In the genomic region with DNA sequence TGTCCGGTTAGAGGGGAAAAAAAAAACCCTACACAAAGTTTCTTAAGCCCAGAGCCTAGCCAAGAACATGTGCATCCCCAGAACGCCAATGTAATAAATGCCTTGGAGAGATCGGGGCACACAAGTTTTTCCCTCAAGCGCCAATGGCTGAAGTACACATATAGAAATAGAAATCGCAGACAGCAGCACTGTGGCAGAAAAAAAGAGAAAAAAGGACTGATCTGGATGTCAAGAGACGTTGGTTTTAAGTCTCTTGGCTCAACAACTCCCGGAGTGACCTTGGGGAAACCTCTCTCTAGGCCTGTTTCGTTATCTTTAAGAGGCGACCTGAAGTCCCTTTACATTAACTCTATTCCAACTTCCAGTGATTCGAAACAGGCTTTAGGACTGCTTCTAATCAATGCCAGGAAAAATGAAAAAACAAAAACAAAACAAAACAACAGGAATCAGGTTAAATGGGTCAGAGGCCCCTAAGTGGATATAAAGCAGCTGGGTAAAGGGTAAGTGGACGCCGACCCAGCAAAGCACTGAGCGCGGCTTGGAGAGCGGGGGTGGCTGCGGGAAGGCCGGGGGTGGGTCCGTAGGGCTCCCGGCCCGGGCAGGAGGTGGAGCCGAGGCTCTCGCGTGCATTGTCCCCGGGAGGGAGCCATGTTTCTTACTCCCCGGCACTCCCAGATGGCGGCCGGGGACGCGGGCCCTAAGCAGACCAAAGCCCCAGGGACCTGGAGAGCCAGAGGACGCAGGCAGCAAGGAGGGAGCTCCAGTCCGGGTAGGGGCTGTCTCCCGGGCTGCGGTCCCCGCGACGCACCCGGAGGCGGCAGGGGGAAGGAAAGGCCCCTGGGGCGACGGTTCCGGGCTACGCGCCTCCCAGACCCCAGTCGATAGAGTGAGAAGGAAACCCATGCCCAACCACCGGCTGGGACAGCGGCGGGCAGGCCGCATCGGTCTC, we compare ENCODE assay signal across 8 cellular contexts. TPM values are rescaled to one million over a fixed set of nuclear protein-coding genes. Genes with fewer than 3 reads are reported as not detected.
DNase-seq lines count a peak whose midpoint lies in the region; ATAC-seq and TF ChIP-seq lines count a peak whose summit lies in the region.

No MANE protein-coding gene starts in this region.

- H3K27me3 ChIP-seq in DND-41 (ENCODE audit: insufficient read depth, low read length, poor library complexity) = no peaks in the 10 kb centered on the region

- peaks cover 71% of the 10 kb centered on the region for H3K79me2 ChIP-seq in DND-41 (ENCODE audit: insufficient read depth, low read length)

- H3K9me3 ChIP-seq in DND-41 (ENCODE audit: insufficient read depth, low read length, severe bottlenecking) = no peaks in the 10 kb centered on the region

- peak; percentile 71 for ATAC-seq in DND-41 (ENCODE audit: insufficient read depth, low read depth)
- ATAC-seq in GM19463 (IDR thresholded peaks at IDR 0.05; ENCODE audit: unreplicated experiment) = peak; percentile 63
- ATAC-seq in HG03575 (IDR thresholded peaks at IDR 0.05; ENCODE audit: extremely low read depth, insufficient number of reproducible peaks, low FRiP score, unreplicated experiment) = peak; percentile 20
- peak; percentile 87 for ATAC-seq in sciatic nerve

- H3K4me3 ChIP-seq in DND-41 (ENCODE audit: low read depth in 1 of 2, low read length in 2 of 2) = peak overlapping the region; percentile 63 to 99

- peak overlapping the region; percentile 57 for H2AFZ ChIP-seq in DND-41 (ENCODE audit: low read depth, low read length)

- peaks cover 54% of the 10 kb centered on the region for H3K4me1 ChIP-seq in DND-41 (ENCODE audit: insufficient read depth, low read length)

- peak; percentile 2 for TF ChIP-seq CTCF in DND-41 (IDR thresholded peaks at IDR 0.05; ENCODE audit: borderline replicate concordance, extremely low read depth, low read length, poor library complexity, severe bottlenecking)

- DNase-seq in DND-41 = peak; percentile 71
- peak; percentile 34 to 78 (median 56) for DNase-seq in T-helper 1 cell
- peak; percentile 91 for DNase-seq in astrocyte of the hippocampus (ENCODE audit: low read depth, low spot score)
- DNase-seq in hypothalamus (lab: John Stamatoyannopoulos, UW) = peak in 42 of 51 donors; percentile 11 to 79 (median 50)
- peak; percentile 82 for DNase-seq in sciatic nerve (ENCODE audit: low spot score)
- DNase-seq in middle frontal gyrus (ENCODE audit: extremely low spot score, low spot score) = no peak

- peak overlapping the region; percentile 84 for H3K27ac ChIP-seq in DND-41 (ENCODE audit: low read length)

- peak overlapping the region; percentile 94 for H3K9ac ChIP-seq in DND-41 (ENCODE audit: low read depth, low read length)

- H4K20me1 ChIP-seq in DND-41 (ENCODE audit: insufficient read depth, low read length) = peaks cover 50% of the 10 kb centered on the region

- H3K4me2 ChIP-seq in DND-41 (ENCODE audit: insufficient read depth, low read length) = peak overlapping the region; percentile 75

- H3K36me3 ChIP-seq in DND-41 (ENCODE audit: insufficient read depth, low read length) = peaks cover 41% of the 10 kb centered on the region

- intact Hi-C loops in sciatic nerve (cut with DNase I) = no loop called here

RNA-seq across cellular contexts. Expression of a gene that starts 0.8 kb away (rescaled TPM):
- total RNA-seq in sciatic nerve = 96.5 TPM

RNA-seq across cellular contexts. Expression of a gene that starts 24.1 kb away (rescaled TPM):
- total RNA-seq in sciatic nerve = 32.1 TPM

RNA-seq across cellular contexts. Expression of a gene that starts 50.3 kb away (rescaled TPM):
- total RNA-seq in sciatic nerve = 3.5 TPM

Comparison
In these comparisons a context has a peak if more than half of its experiments do, and no peak if none do; other contexts are left out.
1. ATAC-seq: peak in every context shown above with its lines; median percentile 87 in sciatic nerve; 71 in DND-41; 63 in GM19463; 20 in HG03575.